Comparison of ENCODE assay signal across 23 cellular contexts in the genomic region with DNA sequence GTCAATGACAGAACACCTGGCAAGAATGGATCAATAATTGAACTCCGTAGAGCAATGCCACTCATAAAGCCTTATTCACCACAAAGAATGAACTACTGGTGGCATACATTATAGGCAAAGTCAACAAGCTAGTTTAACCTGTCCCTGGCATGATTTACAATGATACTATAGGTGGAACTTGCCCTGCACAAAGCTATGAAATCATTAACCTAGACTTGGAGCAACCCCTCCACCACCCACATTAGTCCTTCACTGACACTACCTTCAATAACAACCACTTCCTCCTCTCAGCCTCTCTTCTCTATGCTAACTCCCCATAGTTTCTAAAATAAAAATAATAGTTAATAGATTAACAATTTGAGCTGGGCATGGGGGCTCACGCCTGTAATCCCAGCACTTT. TPM values are rescaled to one million over a fixed set of nuclear protein-coding genes. Genes with fewer than 3 reads are reported as not detected.
DNase-seq lines count a peak whose midpoint lies in the region; ATAC-seq and TF ChIP-seq lines count a peak whose summit lies in the region.
"Had no signal": no experiment of that assay in that cellular context is flagged by ENCODE, and none has a peak within 500 bp of the region (broad histone marks: within the 10 kb centered on the region; RNA-seq: fewer than 3 reads in every experiment).

No MANE protein-coding gene starts in this region.

- DNase-seq in NCI-H1105 treated with DMSO at 0.1 percent for 48 hours (lab: John Stamatoyannopoulos, UW) (peak; percentile 9), NCI-H1105 (lab: John Stamatoyannopoulos, UW) (no peak), PC-3 (peak; percentile 17), HuH-7 (ENCODE audit: low spot score) (no peak), T-helper 1 cell (no peak)
- DNase-seq in stimulated activated naive B cell treated with anti-CD40 and anti-IgM and Interleukin-4, amounts not matched to agents 10 μg/mL and 1 μg/mL and 100 μg/mL, for 72 hours, result no peak
- DNase-seq: activated CD4-positive, alpha-beta T cell treated with anti-CD3 and anti-CD28 coated beads for 36 hours; adrenal gland; C1 segment of cervical spinal cord; caudate nucleus; DMS79; esophagus squamous epithelium; KBM-7; left ventricle myocardium superior; NCI-H1048; NCI-H446 treated with DMSO at 0.1 percent for 48 hours; occipital lobe had no signal

- POLR2A ChIA-PET in PC-3 (lab: Charles Lee; ENCODE audit: unreplicated experiment), result interaction anchor here (0.5 kb wide), 1 partner anchor 34 kb away, joined by 3 read pairs; no protein-coding TSS in a partner anchor

- no peaks in the 10 kb centered on the region for H3K36me3 ChIP-seq in PC-3 (ENCODE audit: low read depth, low read length)

- H3K4me1 ChIP-seq in PC-3 (ENCODE audit: insufficient read depth, low read length), result peaks cover 4% of the 10 kb centered on the region; the same call in 1 of the 2 replicates

- H3K36me3 Mint-ChIP-seq in stimulated activated naive B cell treated with anti-CD40 and anti-IgM and Interleukin-4, amounts not matched to agents 10 μg/mL and 1 μg/mL and 100 μg/mL, for 72 hours, result peaks cover 2 to 7% of the 10 kb centered on the region in 2 donors

- H3F3A ChIP-seq in PC-3 (ENCODE audit: low read length, unreplicated experiment), result no peaks in the 10 kb centered on the region

- no peaks in the 10 kb centered on the region for H3K27me3 ChIP-seq in PC-3 (ENCODE audit: low read length)
- H3K27me3 ChIP-seq: adrenal gland, esophagus squamous epithelium had no signal

- H3K27ac ChIP-seq in PC-3 (ENCODE audit: low read length), result no peak overlapping the region
- H3K27ac ChIP-seq: adrenal gland, HL-60, RWPE1, thoracic aorta had no signal

- CTCF ChIA-PET in PC-3 (lab: Charles Lee), result no interaction called here

- no peaks in the 10 kb centered on the region for H3K9me2 ChIP-seq in PC-3 (replicated peaks; ENCODE audit: low read length)

- no peak overlapping the region for H3K9ac ChIP-seq in PC-3 (ENCODE audit: low read length)

- intact Hi-C loops in PC-3 (cut with micrococcal nuclease), result no loop called here

- ATAC-seq in HG02981 (IDR thresholded peaks at IDR 0.05; ENCODE audit: unreplicated experiment) (peak; percentile 76), PC-3 (no peak; the same call in 1 of the 2 replicates), HG02840 (IDR thresholded peaks at IDR 0.05; ENCODE audit: low FRiP score, unreplicated experiment) (no peak)
- ATAC-seq in stimulated activated naive B cell treated with anti-CD40 and anti-IgM and Interleukin-4, amounts not matched to agents 10 μg/mL and 1 μg/mL and 100 μg/mL, for 72 hours (replicated peaks), result peak; percentile 38 to 50
- ATAC-seq: activated CD4-positive, alpha-beta T cell treated with anti-CD3 and anti-CD28 coated beads for 36 hours; left ventricle myocardium superior; stimulated activated effector memory CD8-positive, alpha-beta T cell treated with anti-CD3 and anti-CD28 coated beads, Interleukin-12 subunit alpha, Interleukin-12 subunit beta, amount 100 ng/mL, for 72 hours had no signal

- H3K4me2 ChIP-seq in PC-3 (ENCODE audit: low read length), result no peak overlapping the region

- no peaks in the 10 kb centered on the region for H3K27me3 Mint-ChIP-seq in stimulated activated naive B cell treated with anti-CD40 and anti-IgM and Interleukin-4, amounts not matched to agents 10 μg/mL and 1 μg/mL and 100 μg/mL, for 72 hours
- H3K27me3 Mint-ChIP-seq: activated CD4-positive, alpha-beta T cell treated with anti-CD3 and anti-CD28 coated beads for 36 hours had no signal

- H3K9me3 ChIP-seq in PC-3 (ENCODE audit: low read length), result no peaks in the 10 kb centered on the region
- H3K9me3 ChIP-seq: adrenal gland, esophagus squamous epithelium, thoracic aorta had no signal

- H3K4me3 ChIP-seq in PC-3 (ENCODE audit: low read length), result no peak overlapping the region
- H3K4me3 ChIP-seq: adrenal gland, esophagus squamous epithelium, thoracic aorta had no signal

- BruUV-seq in PC-3 (replicated peaks; lab: Mats Ljungman, UMichigan), result no TSS peak

- H3K4me3 Mint-ChIP-seq in stimulated activated naive B cell treated with anti-CD40 and anti-IgM and Interleukin-4, amounts not matched to agents 10 μg/mL and 1 μg/mL and 100 μg/mL, for 72 hours, result no peak overlapping the region
- H3K4me3 Mint-ChIP-seq: activated CD4-positive, alpha-beta T cell treated with anti-CD3 and anti-CD28 coated beads for 36 hours; stimulated activated effector memory CD8-positive, alpha-beta T cell treated with anti-CD3 and anti-CD28 coated beads, Interleukin-12 subunit alpha, Interleukin-12 subunit beta, amount 100 ng/mL, for 72 hours had no signal

- no peak overlapping the region for H3K27ac Mint-ChIP-seq in stimulated activated naive B cell treated with anti-CD40 and anti-IgM and Interleukin-4, amounts not matched to agents 10 μg/mL and 1 μg/mL and 100 μg/mL, for 72 hours
- H3K27ac Mint-ChIP-seq: activated CD4-positive, alpha-beta T cell treated with anti-CD3 and anti-CD28 coated beads for 36 hours; stimulated activated effector memory CD8-positive, alpha-beta T cell treated with anti-CD3 and anti-CD28 coated beads, Interleukin-12 subunit alpha, Interleukin-12 subunit beta, amount 100 ng/mL, for 72 hours had no signal

- no peaks in the 10 kb centered on the region for H3K9me3 Mint-ChIP-seq in stimulated activated naive B cell treated with anti-CD40 and anti-IgM and Interleukin-4, amounts not matched to agents 10 μg/mL and 1 μg/mL and 100 μg/mL, for 72 hours
- H3K9me3 Mint-ChIP-seq: stimulated activated effector memory CD8-positive, alpha-beta T cell treated with anti-CD3 and anti-CD28 coated beads, Interleukin-12 subunit alpha, Interleukin-12 subunit beta, amount 100 ng/mL, for 72 hours had no signal

- H4K20me1 ChIP-seq in PC-3 (ENCODE audit: low read length), result no peaks in the 10 kb centered on the region

- peaks cover 11% of the 10 kb centered on the region; the same call in 1 of the 2 replicates for H3K79me2 ChIP-seq in PC-3 (ENCODE audit: low read length)

- peaks cover 9 to 18% of the 10 kb centered on the region in 2 donors for H3K4me1 Mint-ChIP-seq in stimulated activated naive B cell treated with anti-CD40 and anti-IgM and Interleukin-4, amounts not matched to agents 10 μg/mL and 1 μg/mL and 100 μg/mL, for 72 hours

- no peak for TF ChIP-seq CTCF in PC-3 (conservative IDR thresholded peaks at IDR 0.05; ENCODE audit: low read depth, low read length)

- no peak overlapping the region for H2AFZ ChIP-seq in PC-3 (ENCODE audit: low read length)

RNA-seq across cellular contexts. Expression of a gene that starts 54.4 kb away (rescaled TPM):
- total RNA-seq in PC-3 (2014; rRNA removed), result 27.0 and 33.5 TPM in 2 replicates

Comparison
In these comparisons a context has a peak if more than half of its experiments do, and no peak if none do; other contexts are left out.
1. DNase-seq: peak in NCI-H1105 treated with DMSO at 0.1 percent for 48 hours (single experiment) and PC-3 (single experiment); none in NCI-H1105 (single experiment), stimulated activated naive B cell treated with anti-CD40 and anti-IgM and Interleukin-4, amounts not matched to agents 10 μg/mL and 1 μg/mL and 100 μg/mL, for 72 hours (single experiment), HuH-7 (single experiment) and T-helper 1 cell (0 of 5).
2. ATAC-seq: peak in HG02981 (single experiment) and stimulated activated naive B cell treated with anti-CD40 and anti-IgM and Interleukin-4, amounts not matched to agents 10 μg/mL and 1 μg/mL and 100 μg/mL, for 72 hours (2 of 2); none in PC-3 (single experiment) and HG02840 (single experiment).